ENCODE assay signal across 8 cellular contexts in genomic region chr2:126886201-126886905, GRCh38. TPM values are rescaled to one million over a fixed set of nuclear protein-coding genes. Genes with fewer than 3 reads are reported as not detected.
DNase-seq lines count a peak whose midpoint lies in the region; ATAC-seq, FAIRE-seq and TF ChIP-seq lines count a peak whose summit lies in the region.
"Had no signal": no experiment of that assay in that cellular context is flagged by ENCODE, and none has a peak within 500 bp of the region (broad histone marks: within the 10 kb centered on the region; RNA-seq: fewer than 3 reads in every experiment).

No MANE protein-coding gene starts in this region.

- H3K9me3 ChIP-seq in Panc1 (ENCODE audit: control insufficient read depth, insufficient read depth, low read depth, low read length): no peaks in the 10 kb centered on the region
- H3K9me3 ChIP-seq in keratinocyte (ENCODE audit: control insufficient read depth, low read depth, low read length): no peaks in the 10 kb centered on the region

- H3K9me1 ChIP-seq in keratinocyte (ENCODE audit: control insufficient read depth, extremely low read depth, insufficient read depth, low read length): no peaks in the 10 kb centered on the region

- no peaks in the 10 kb centered on the region for H3K4me1 ChIP-seq in Panc1 (ENCODE audit: control insufficient read depth, insufficient read depth, low read length)
- no peaks in the 10 kb centered on the region for H3K4me1 ChIP-seq in keratinocyte (ENCODE audit: control insufficient read depth, extremely low read depth, insufficient read depth, low read length)

- H3K36me3 Mint-ChIP-seq in brain: no peaks in the 10 kb centered on the region

- H3K4me3 Mint-ChIP-seq in brain: peak overlapping the region in 1 of 5 experiments; percentile 18

- peaks cover 7% of the 10 kb centered on the region for H3K27me3 Mint-ChIP-seq in brain

- H3K27ac Mint-ChIP-seq in brain: peak overlapping the region in 1 of 5 experiments; percentile 83

- TF ChIP-seq CTCF in Panc1 (IDR thresholded peaks at IDR 0.05) (peak; percentile 93), brain (conservative IDR thresholded peaks at IDR 0.05) (peak; percentile 37 to 74), keratinocyte (optimal IDR thresholded peaks at IDR 0.05 in 1 of 3, IDR thresholded peaks at IDR 0.05 in 1 of 3, conservative IDR thresholded peaks at IDR 0.05 in 1 of 3; ENCODE audit: extremely low read depth in 1 of 3, insufficient read depth in 2 of 3, low read length in 3 of 3) (peak; percentile 37 to 86 (median 67))

- ATAC-seq in GM18511 (IDR thresholded peaks at IDR 0.05; ENCODE audit: unreplicated experiment) (peak; percentile 83), HG02759 (IDR thresholded peaks at IDR 0.05; ENCODE audit: unreplicated experiment) (peak; percentile 90), Panc1 (peak; percentile 88)

- intact Hi-C loops in Panc1 (cut with micrococcal nuclease; ENCODE audit: unreplicated experiment): no loop called here

- no peak overlapping the region for H2AFZ ChIP-seq in keratinocyte (ENCODE audit: control insufficient read depth, low read length)

- H3K4me2 ChIP-seq in keratinocyte (ENCODE audit: control insufficient read depth, extremely low read depth, insufficient read depth, low read depth, low read length): no peak overlapping the region

- BruUV-seq in Panc1 (replicated peaks; lab: Mats Ljungman, UMichigan): no TSS peak

- DNase-seq in Panc1 (ENCODE audit: low read depth, low spot score) (peak; percentile 2), keratinocyte (ENCODE audit: low read depth, low spot score) (no peak), NCI-H1048 (lab: John Stamatoyannopoulos, UW) (no peak)
- peak; percentile 79 for DNase-seq in stimulated activated CD4-positive, alpha-beta T cell treated with anti-CD3 and anti-CD28 coated beads, Interleukin-15, amount 100 ng/mL, for 24 hours

- in situ Hi-C loops in Panc1 (cut with HindIII; ENCODE audit: low pct_unique_long_range_greater_than_20kb, low sequenced_read_pairs): no loop called here

- H3K27ac ChIP-seq in Panc1 (ENCODE audit: low read length): no peak overlapping the region
- H3K27ac ChIP-seq in keratinocyte (ENCODE audit: control insufficient read depth, insufficient read depth, low read length): no peak overlapping the region

- H3K9me3 Mint-ChIP-seq in brain: peaks cover 0 to 10% (median 3%) of the 10 kb centered on the region in 5 experiments

- no peaks in the 10 kb centered on the region for H3K79me2 ChIP-seq in keratinocyte (ENCODE audit: control insufficient read depth, insufficient read depth, low read length)

- H3K4me3 ChIP-seq in Panc1 (ENCODE audit: low read depth in 2 of 2, low read length in 2 of 2): peak overlapping the region; percentile 9 to 10; a peak in 3 of 4 replicates
- peak overlapping the region in 1 of 3 experiments; percentile 20 for H3K4me3 ChIP-seq in keratinocyte (ENCODE audit: control insufficient read depth in 2 of 3, extremely low read depth in 1 of 3, insufficient read depth in 2 of 3, low read depth in 1 of 3, low read length in 3 of 3)

- dilution Hi-C loops in keratinocyte (cut with MboI; ENCODE audit: extremely low pct_ligation_motif_present, low sequenced_read_pairs): no loop called here

- no peaks in the 10 kb centered on the region for H3K27me3 ChIP-seq in Panc1 (ENCODE audit: control insufficient read depth, insufficient read depth, low read length)
- H3K27me3 ChIP-seq in keratinocyte (ENCODE audit: control insufficient read depth, extremely low read depth, insufficient read depth, low read length): no peaks in the 10 kb centered on the region

- no peak for FAIRE-seq in keratinocyte (lab: Jason Lieb, UNC)
- FAIRE-seq: endometrium had no signal

- POLR2A ChIA-PET in Panc1 (lab: Charles Lee): no interaction called here

- H4K20me1 ChIP-seq in keratinocyte (ENCODE audit: control insufficient read depth, extremely low read depth, insufficient read depth, low read length): no peaks in the 10 kb centered on the region

- CTCF ChIA-PET in Panc1 (lab: Charles Lee): interaction anchor here (0.5 kb wide), 1 partner anchor 20 kb away, joined by 3 read pairs; no protein-coding TSS in a partner anchor

- H3K36me3 ChIP-seq in Panc1 (ENCODE audit: control insufficient read depth, insufficient read depth, low read length): no peaks in the 10 kb centered on the region
- H3K36me3 ChIP-seq in keratinocyte (ENCODE audit: control insufficient read depth in 2 of 2, extremely low read depth in 1 of 2, insufficient read depth in 2 of 2, low read length in 2 of 2): no peaks in the 10 kb centered on the region

- no peak overlapping the region for H3K9ac ChIP-seq in keratinocyte (ENCODE audit: control insufficient read depth, extremely low read depth, insufficient read depth, low read length)

- peaks cover 48% of the 10 kb centered on the region for H3K4me1 Mint-ChIP-seq in brain

RNA-seq across cellular contexts. Expression of gene TEX51, which starts 12.3 kb away (rescaled TPM):
- total RNA-seq in Panc1 (2021; ENCODE audit: unreplicated experiment): not detected
- polyA plus RNA-seq in Panc1 (2012; ENCODE audit: insufficient read length): not detected
- not detected for polyA plus RNA-seq in brain (ENCODE audit: insufficient read depth, low read depth, low replicate concordance)
- not detected in 3 replicates for polyA plus RNA-seq in keratinocyte
- not detected for polyA plus RNA-seq in keratinocyte (2011; ENCODE audit: low read depth)
- polyA plus RNA-seq in keratinocyte (2011; cell fraction: cytosol; rRNA removed): not detected in 2 replicates
- polyA plus RNA-seq in keratinocyte (2011; cell fraction: nucleus; rRNA removed): not detected in 2 replicates
- not detected in 2 replicates for polyA plus RNA-seq in keratinocyte (2012; ENCODE audit: low replicate concordance)
- not detected in 3 replicates for polyA minus RNA-seq in keratinocyte
- not detected for polyA minus RNA-seq in keratinocyte (2011; cell fraction: cytosol; rRNA and poly(A)+ RNA removed)
- polyA minus RNA-seq in keratinocyte (2011; cell fraction: nucleus; rRNA and poly(A)+ RNA removed): not detected in 2 replicates

Comparison
In these comparisons a context has a peak if more than half of its experiments do, and no peak if none do; other contexts are left out.
1. DNase-seq: peak in Panc1 (single experiment) and stimulated activated CD4-positive, alpha-beta T cell treated with anti-CD3 and anti-CD28 coated beads, Interleukin-15, amount 100 ng/mL, for 24 hours (single experiment); none in keratinocyte (single experiment) and NCI-H1048 (single experiment).
2. Peak in every context shown above with its lines, with median percentiles within 50 percentile points of each other: ATAC-seq and CTCF ChIP-seq.